ENCODE assay signal across 1 cellular context in genomic region chr1:116981521-116982037, GRCh38.
TF ChIP-seq lines count a peak whose summit lies in the region.

No MANE protein-coding gene starts in this region.

TF ChIP-seq in GM23338, 12 proteins besides CTCF, POLR2A, EP300 and RAD21 (continued from another document):
- TF ChIP-seq ZNF462 (CRISPR knock-in tag; IDR thresholded peaks at IDR 0.05) (no peak), ZNF331 (CRISPR knock-in tag; IDR thresholded peaks at IDR 0.05; ENCODE audit: low read depth) (no peak)
